ENCODE assay signal across 7 cellular contexts in genomic region chr11:64227405-64227956, GRCh38. TPM values are rescaled to one million over a fixed set of nuclear protein-coding genes. Genes with fewer than 3 reads are reported as not detected.
A peak's percentile ranks its signal among the peaks of the same experiment; 100 is the strongest.
DNase-seq lines count a peak whose midpoint lies in the region; ATAC-seq and TF ChIP-seq lines count a peak whose summit lies in the region.

No MANE protein-coding gene starts in this region.

- H3K27ac ChIP-seq in HEK293 (ENCODE audit: extremely low read depth, low read depth, low read length) = no peak overlapping the region

- H3K36me3 Mint-ChIP-seq in WTC11 = no peaks in the 10 kb centered on the region
- peaks cover 47% of the 10 kb centered on the region for H3K36me3 Mint-ChIP-seq in stimulated activated effector memory CD8-positive, alpha-beta T cell treated with anti-CD3 and anti-CD28 coated beads, Interleukin-12 subunit alpha, Interleukin-12 subunit beta, amount 100 ng/mL, for 72 hours

- DNase-seq in WTC11 (ENCODE audit: low spot score) = no peak
- DNase-seq in foreskin fibroblast = no peak
- DNase-seq in stimulated activated effector memory CD8-positive, alpha-beta T cell treated with anti-CD3 and anti-CD28 coated beads, Interleukin-12 subunit alpha, Interleukin-12 subunit beta, amount 100 ng/mL, for 72 hours (ENCODE audit: low spot score in 2 of 2) = no peak
- no peak for DNase-seq in stimulated activated CD8-positive, alpha-beta memory T cell treated with anti-CD3 and anti-CD28 coated beads, Interleukin-4, amount 100 ng/mL, for 48 hours
- DNase-seq in SIG-M5 treated with dmso at 0.1 percent for 504 hours (lab: John Stamatoyannopoulos, UW; ENCODE audit: unreplicated experiment) = no peak
- no peak for DNase-seq in GM13977 (ENCODE audit: low spot score)

- H3K4me1 Mint-ChIP-seq in WTC11 = peaks cover 34% of the 10 kb centered on the region
- H3K4me1 Mint-ChIP-seq in stimulated activated effector memory CD8-positive, alpha-beta T cell treated with anti-CD3 and anti-CD28 coated beads, Interleukin-12 subunit alpha, Interleukin-12 subunit beta, amount 100 ng/mL, for 72 hours = peaks cover 53% of the 10 kb centered on the region

- peaks cover 7% of the 10 kb centered on the region for H3K27me3 Mint-ChIP-seq in WTC11 (ENCODE audit: low read depth)

- H3K27ac Mint-ChIP-seq in WTC11 = no peak overlapping the region
- H3K27ac Mint-ChIP-seq in stimulated activated effector memory CD8-positive, alpha-beta T cell treated with anti-CD3 and anti-CD28 coated beads, Interleukin-12 subunit alpha, Interleukin-12 subunit beta, amount 100 ng/mL, for 72 hours = peak overlapping the region; percentile 86

- POLR2A ChIA-PET in HEK293 (lab: Yijun Ruan, JAX) (interaction anchor here (1.0 to 3.5 kb wide), 4 partner anchors 14 to 44 kb away, joined by 5 to 29 read pairs (median 9); partner anchors contain the start of genes FKBP2 and STIP1), WTC11 (lab: Charles Lee) (interaction anchor here (1.4 to 1.9 kb wide), 3 partner anchors 16 to 73 kb away, joined by 3 to 5 read pairs (median 4); partner anchors contain the start of gene PPP1R14B)

- H3K36me3 ChIP-seq in HEK293 (ENCODE audit: control insufficient read depth in 2 of 2, insufficient read depth in 1 of 2, low read length in 2 of 2) = peaks cover 0 to 17% of the 10 kb centered on the region in 2 experiments; a peak in 1 of 3 replicates

- in situ Hi-C loops in GM13977 (cut with MboI; ENCODE audit: low pct_unique_long_range_greater_than_20kb, low sequenced_read_pairs, unreplicated experiment) = no loop called here

- no peak for ATAC-seq in WTC11
- no peak for ATAC-seq in stimulated activated effector memory CD8-positive, alpha-beta T cell treated with anti-CD3 and anti-CD28 coated beads, Interleukin-12 subunit alpha, Interleukin-12 subunit beta, amount 100 ng/mL, for 72 hours

- H3K4me3 ChIP-seq in HEK293 (ENCODE audit: low read depth, low read length) = no peak overlapping the region
- peak overlapping the region; percentile 86 to 94 for H3K4me3 ChIP-seq in foreskin fibroblast (ENCODE audit: low read depth in 1 of 2, low read length in 2 of 2)

- CTCF ChIA-PET in HEK293 (lab: Yijun Ruan, JAX) (interaction anchor here (0.6 to 1.2 kb wide), 2 partner anchors 50 to 390 kb away, joined by 3 read pairs; no protein-coding TSS in a partner anchor), WTC11 (lab: Charles Lee) (interaction anchor here (0.6 to 3.8 kb wide), 5 partner anchors 10 to 198 kb away, joined by 3 to 27 read pairs (median 15); partner anchors contain the start of gene FERMT3)

- no peaks in the 10 kb centered on the region for H3K9me3 ChIP-seq in HEK293 (ENCODE audit: control insufficient read depth, insufficient read depth, low read depth, low read length)

- H3K4me3 Mint-ChIP-seq in WTC11 = peak overlapping the region; percentile 81
- H3K4me3 Mint-ChIP-seq in stimulated activated effector memory CD8-positive, alpha-beta T cell treated with anti-CD3 and anti-CD28 coated beads, Interleukin-12 subunit alpha, Interleukin-12 subunit beta, amount 100 ng/mL, for 72 hours = peak overlapping the region; percentile 87

- TF ChIP-seq CTCF in HEK293 (tag by site-specific recombination; IDR thresholded peaks at IDR 0.05) (no peak), WTC11 (IDR thresholded peaks at IDR 0.05) (no peak), foreskin fibroblast (IDR thresholded peaks at IDR 0.05; ENCODE audit: low read depth, low read length) (no peak), GM13977 (IDR thresholded peaks at IDR 0.05; ENCODE audit: extremely low read depth, insufficient read depth, missing control alignments) (no peak)

- peaks cover 3% of the 10 kb centered on the region; the same call in 1 of the 2 replicates for H3K4me1 ChIP-seq in HEK293 (ENCODE audit: control insufficient read depth, insufficient read depth, low read length)

- no peaks in the 10 kb centered on the region for H3K9me3 Mint-ChIP-seq in WTC11
- H3K9me3 Mint-ChIP-seq in stimulated activated effector memory CD8-positive, alpha-beta T cell treated with anti-CD3 and anti-CD28 coated beads, Interleukin-12 subunit alpha, Interleukin-12 subunit beta, amount 100 ng/mL, for 72 hours = no peaks in the 10 kb centered on the region

TF ChIP-seq in HEK293, 187 proteins besides CTCF, POLR2A, EP300 and RAD21:
- TF ChIP-seq ZNF639 (tag by site-specific recombination; IDR thresholded peaks at IDR 0.05) (no peak), SCRT2 (tag by site-specific recombination; IDR thresholded peaks at IDR 0.05) (peak; percentile 72)
TF ChIP-seq in HEK293: peak in this region for 1.

TF ChIP-seq in WTC11, 78 proteins besides CTCF, POLR2A, EP300 and RAD21:
- TF ChIP-seq HMGA2 (CRISPR knock-in tag; IDR thresholded peaks at IDR 0.05) (no peak), NR1H2 (CRISPR knock-in tag; IDR thresholded peaks at IDR 0.05) (no peak), NFE2L1 (CRISPR knock-in tag; IDR thresholded peaks at IDR 0.05) (no peak), FOXK1 (CRISPR knock-in tag; IDR thresholded peaks at IDR 0.05) (no peak), SMAD3 (CRISPR knock-in tag; IDR thresholded peaks at IDR 0.05; ENCODE audit: borderline replicate concordance) (no peak)
TF ChIP-seq in WTC11: peak in this region for 0.

RNA-seq across cellular contexts. Expression of gene NUDT22, which starts 1.4 kb away (rescaled TPM):
- total RNA-seq in WTC11 (2021) = 59.1 to 64.4 TPM (median 60.1 TPM) in 3 replicates

RNA-seq across cellular contexts. Expression of gene TRPT1, which starts 1.5 kb away (rescaled TPM):
- total RNA-seq in WTC11 (2021) = 52.3 to 58.8 TPM (median 53.2 TPM) in 3 replicates

RNA-seq across cellular contexts. Expression of gene DNAJC4, which starts 2.9 kb away (rescaled TPM):
- 26.0 to 27.2 TPM (median 27.1 TPM) in 3 replicates for total RNA-seq in WTC11 (2021)

RNA-seq across cellular contexts. Expression of gene VEGFB, which starts 6.9 kb away (rescaled TPM):
- total RNA-seq in WTC11 (2021) = 51.7 to 62.2 TPM (median 59.7 TPM) in 3 replicates

RNA-seq across cellular contexts. Expression of gene FKBP2, which starts 13.4 kb away (rescaled TPM):
- total RNA-seq in WTC11 (2021) = 57.2 to 65.9 TPM (median 61.7 TPM) in 3 replicates
